22 cellular contexts compared by ENCODE assay signal in genomic region chr2:11012131-11012693, GRCh38.
A peak's percentile ranks its signal among the peaks of the same experiment; 100 is the strongest.
DNase-seq lines count a peak whose midpoint lies in the region; ATAC-seq and TF ChIP-seq lines count a peak whose summit lies in the region.
"Had no signal": no experiment of that assay in that cellular context is flagged by ENCODE, and none has a peak within 500 bp of the region (broad histone marks: within the 10 kb centered on the region; RNA-seq: fewer than 3 reads in every experiment).

No MANE protein-coding gene starts in this region.

- H3K4me3 Mint-ChIP-seq in activated T-helper 2 cell treated with anti-CD3 and anti-CD28 coated beads, Interferon-gamma antibody, Interleukin-2, Interleukin-4, amounts not matched to agents 10 μg/mL and 5 μg/mL and 100 μg/mL, durations not matched to agents 14 hours and 24 hours and 36 hours (ENCODE audit: low read depth) = no peak overlapping the region
- H3K4me3 Mint-ChIP-seq: CD4-positive, alpha-beta memory T cell had no signal

- ATAC-seq in Right ventricle myocardium superior (ENCODE audit: poor library complexity) (no peak), left lobe of liver (no peak), GM21619 (IDR thresholded peaks at IDR 0.05; ENCODE audit: unreplicated experiment) (no peak)

- no peak overlapping the region for H3K27ac Mint-ChIP-seq in activated T-helper 2 cell treated with anti-CD3 and anti-CD28 coated beads, Interferon-gamma antibody, Interleukin-2, Interleukin-4, amounts not matched to agents 10 μg/mL and 5 μg/mL and 100 μg/mL, durations not matched to agents 14 hours and 24 hours and 36 hours
- H3K27ac Mint-ChIP-seq: CD4-positive, alpha-beta memory T cell had no signal

- H3K27me3 Mint-ChIP-seq in activated T-helper 2 cell treated with anti-CD3 and anti-CD28 coated beads, Interferon-gamma antibody, Interleukin-2, Interleukin-4, amounts not matched to agents 10 μg/mL and 5 μg/mL and 100 μg/mL, durations not matched to agents 14 hours and 24 hours and 36 hours (ENCODE audit: low read depth) = peaks cover 5% of the 10 kb centered on the region

- H3K36me3 ChIP-seq in right atrium auricular region = no peaks in the 10 kb centered on the region
- H3K36me3 ChIP-seq: BLaER1 treated with 17β-estradiol and CSF1 and Interleukin-3, amounts not matched to agents 10 nM and 100 nM; HAP-1; Peyer's patch; SJCRH30 had no signal

- intact Hi-C loops in Right ventricle myocardium superior (cut with DNase I) = no loop called here
- intact Hi-C loops in activated T-helper 2 cell treated with anti-CD3 and anti-CD28 coated beads, Interferon-gamma antibody, Interleukin-2, Interleukin-4, amounts not matched to agents 10 μg/mL and 5 μg/mL and 100 μg/mL, durations not matched to agents 14 hours and 24 hours and 36 hours (cut with micrococcal nuclease) = no loop called here

- no peaks in the 10 kb centered on the region for H3K36me3 Mint-ChIP-seq in activated T-helper 2 cell treated with anti-CD3 and anti-CD28 coated beads, Interferon-gamma antibody, Interleukin-2, Interleukin-4, amounts not matched to agents 10 μg/mL and 5 μg/mL and 100 μg/mL, durations not matched to agents 14 hours and 24 hours and 36 hours (ENCODE audit: low read depth)
- H3K36me3 Mint-ChIP-seq: CD4-positive, alpha-beta memory T cell had no signal

- no peak overlapping the region for H3K27ac ChIP-seq in right atrium auricular region
- H3K27ac ChIP-seq: BLaER1 treated with 17β-estradiol and CSF1 and Interleukin-3, amounts not matched to agents 10 nM and 100 nM; GM23248; Peyer's patch; SJCRH30 had no signal

- no peak for TF ChIP-seq CTCF in right atrium auricular region (IDR thresholded peaks at IDR 0.05)

- H3K4me1 ChIP-seq in right atrium auricular region = no peaks in the 10 kb centered on the region
- H3K4me1 ChIP-seq: Caco-2, HAP-1, Peyer's patch, SJCRH30 had no signal

- H3K27me3 ChIP-seq in right atrium auricular region = no peaks in the 10 kb centered on the region
- H3K27me3 ChIP-seq: BLaER1 treated with 17β-estradiol and CSF1 and Interleukin-3, amounts not matched to agents 10 nM and 100 nM; Peyer's patch; SJCRH30 had no signal

- DNase-seq in right atrium auricular region (ENCODE audit: low spot score) (peak; percentile 7), Right ventricle myocardium superior (no peak), NCI-H524 (lab: John Stamatoyannopoulos, UW) (peak; percentile 39 to 85), left lobe of liver (ENCODE audit: low spot score) (peak; percentile 16)
- DNase-seq in activated T-helper 2 cell treated with anti-CD3 and anti-CD28 coated beads, Interferon-gamma antibody, Interleukin-2, Interleukin-4, amounts not matched to agents 10 μg/mL and 5 μg/mL and 100 μg/mL, durations not matched to agents 14 hours and 24 hours and 36 hours (ENCODE audit: low spot score) = no peak
- no peak for DNase-seq in effector CD4-positive, alpha-beta T cell
- no peak for DNase-seq in stimulated activated CD4-positive, alpha-beta T cell treated with anti-CD3 and anti-CD28 coated beads, Interleukin-2, amount 100 ng/mL, for 48 hours
- DNase-seq: 8988T; Caco-2; CD4-positive, alpha-beta memory T cell; DMS 273 treated with DMSO at 0.1 percent for 48 hours; GM23248; KG1; NCI-H1092 treated with DMSO at 0.1 percent for 48 hours; NCI-H1436 treated with DMSO at 0.1 percent for 48 hours; NCI-H2029; NCI-H748 treated with DMSO at 0.1 percent for 48 hours; Peyer's patch; SJCRH30 had no signal

- H3K4me3 ChIP-seq in right atrium auricular region = no peak overlapping the region
- H3K4me3 ChIP-seq: BLaER1 treated with 17β-estradiol and CSF1 and Interleukin-3, amounts not matched to agents 10 nM and 100 nM; GM23248; HAP-1; Peyer's patch; SJCRH30 had no signal

- peaks cover 10% of the 10 kb centered on the region for H3K9me3 Mint-ChIP-seq in activated T-helper 2 cell treated with anti-CD3 and anti-CD28 coated beads, Interferon-gamma antibody, Interleukin-2, Interleukin-4, amounts not matched to agents 10 μg/mL and 5 μg/mL and 100 μg/mL, durations not matched to agents 14 hours and 24 hours and 36 hours

- H3K4me1 Mint-ChIP-seq in activated T-helper 2 cell treated with anti-CD3 and anti-CD28 coated beads, Interferon-gamma antibody, Interleukin-2, Interleukin-4, amounts not matched to agents 10 μg/mL and 5 μg/mL and 100 μg/mL, durations not matched to agents 14 hours and 24 hours and 36 hours (ENCODE audit: low read depth) = no peaks in the 10 kb centered on the region
- H3K4me1 Mint-ChIP-seq: CD4-positive, alpha-beta memory T cell had no signal

- H3K9me3 ChIP-seq in right atrium auricular region = peaks cover 0 to 22% of the 10 kb centered on the region in 2 donors
- H3K9me3 ChIP-seq: Peyer's patch, SJCRH30 had no signal

Comparison
In these comparisons a context has a peak if more than half of its experiments do, and no peak if none do; other contexts are left out.
1. DNase-seq: peak in right atrium auricular region (single experiment), NCI-H524 (2 of 2) and left lobe of liver (single experiment); none in Right ventricle myocardium superior (single experiment), activated T-helper 2 cell treated with anti-CD3 and anti-CD28 coated beads, Interferon-gamma antibody, Interleukin-2, Interleukin-4, amounts not matched to agents 10 μg/mL and 5 μg/mL and 100 μg/mL, durations not matched to agents 14 hours and 24 hours and 36 hours (single experiment), effector CD4-positive, alpha-beta T cell (single experiment) and stimulated activated CD4-positive, alpha-beta T cell treated with anti-CD3 and anti-CD28 coated beads, Interleukin-2, amount 100 ng/mL, for 48 hours (0 of 2).